ENCODE assay signal across 9 cellular contexts in the genomic region with DNA sequence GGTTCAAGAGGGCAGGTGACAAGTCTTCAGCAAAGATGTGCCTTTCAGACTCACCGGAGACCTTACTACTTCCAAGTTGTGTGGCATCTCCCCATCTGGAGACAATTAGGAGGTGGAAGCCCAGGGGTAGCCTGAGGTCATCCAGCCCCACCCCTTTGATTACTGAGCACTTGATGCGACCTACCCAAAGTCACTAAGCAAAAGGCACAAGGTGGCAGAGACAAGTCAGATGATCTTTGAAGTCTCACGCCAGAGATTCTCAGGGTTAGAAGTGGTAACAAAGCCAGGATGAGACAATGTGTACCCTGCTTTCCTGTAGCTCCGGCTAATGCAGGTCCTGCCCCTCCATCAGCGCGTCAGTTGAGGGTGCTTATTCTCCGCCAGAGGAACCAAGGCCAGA. TPM values are rescaled to one million over a fixed set of nuclear protein-coding genes. Genes with fewer than 3 reads are reported as not detected.
DNase-seq lines count a peak whose midpoint lies in the region; ATAC-seq and TF ChIP-seq lines count a peak whose summit lies in the region.
"Had no signal": no experiment of that assay in that cellular context is flagged by ENCODE, and none has a peak within 500 bp of the region (broad histone marks: within the 10 kb centered on the region; RNA-seq: fewer than 3 reads in every experiment).

No MANE protein-coding gene starts in this region.

- no peak overlapping the region for H3K4me3 ChIP-seq in CD4-positive, alpha-beta memory T cell (ENCODE audit: low read length in 2 of 2)
- H3K4me3 ChIP-seq in HUES64 (ENCODE audit: low read length) (peak overlapping the region; percentile 69), breast epithelium (peak overlapping the region in 2 of 3 donors; percentile 99), neuronal stem cell (ENCODE audit: low read length in 2 of 2) (no peak overlapping the region)

- H3K9me3 Mint-ChIP-seq in CD4-positive, alpha-beta memory T cell, result no peaks in the 10 kb centered on the region
- H3K9me3 Mint-ChIP-seq in nephron, result no peaks in the 10 kb centered on the region

- no peaks in the 10 kb centered on the region for H3K9me3 ChIP-seq in CD4-positive, alpha-beta memory T cell (ENCODE audit: control insufficient read depth in 1 of 2, low read length in 2 of 2)
- no peaks in the 10 kb centered on the region for H3K9me3 ChIP-seq in HUES64 (ENCODE audit: insufficient read depth, low read depth, low read length)
- no peaks in the 10 kb centered on the region for H3K9me3 ChIP-seq in breast epithelium
- no peaks in the 10 kb centered on the region for H3K9me3 ChIP-seq in neuronal stem cell (replicated peaks in 1 of 2; ENCODE audit: control insufficient read depth in 2 of 2, insufficient read depth in 1 of 2, low read depth in 1 of 2, low read length in 2 of 2)

- no peak overlapping the region for H3K18ac ChIP-seq in neuronal stem cell (ENCODE audit: low read length)

- H3K4me1 ChIP-seq in CD4-positive, alpha-beta memory T cell (ENCODE audit: insufficient read depth, low read length), result peaks cover 22% of the 10 kb centered on the region
- H3K4me1 ChIP-seq in HUES64 (ENCODE audit: insufficient read depth, low read length) (peaks cover 26% of the 10 kb centered on the region), breast epithelium (no peaks in the 10 kb centered on the region), neuronal stem cell (ENCODE audit: control insufficient read depth in 2 of 2, insufficient read depth in 1 of 2, low read depth in 1 of 2, low read length in 2 of 2) (peaks cover 7 to 8% of the 10 kb centered on the region in 2 donors)

- no peaks in the 10 kb centered on the region for H3K27me3 Mint-ChIP-seq in CD4-positive, alpha-beta memory T cell
- peaks cover 10% of the 10 kb centered on the region for H3K27me3 Mint-ChIP-seq in nephron (ENCODE audit: low read depth)

- no peak overlapping the region for H2AK5ac ChIP-seq in neuronal stem cell (ENCODE audit: low read depth, low read length)

- H2BK120ac ChIP-seq in neuronal stem cell (ENCODE audit: low read depth, low read length), result no peak overlapping the region

- H3K36me3 ChIP-seq in CD4-positive, alpha-beta memory T cell (ENCODE audit: insufficient read depth, low read length), result no peaks in the 10 kb centered on the region
- H3K36me3 ChIP-seq in HUES64 (ENCODE audit: insufficient read depth, low read length), result peaks cover 7% of the 10 kb centered on the region; the same call in 1 of the 2 replicates
- no peaks in the 10 kb centered on the region for H3K36me3 ChIP-seq in breast epithelium
- H3K36me3 ChIP-seq in neuronal stem cell (replicated peaks in 1 of 2; ENCODE audit: control insufficient read depth in 2 of 2, insufficient read depth in 2 of 2, low read length in 2 of 2), result peaks cover 0 to 10% of the 10 kb centered on the region in 2 donors
- H3K36me3 ChIP-seq: brain microvascular endothelial cell had no signal

- no peaks in the 10 kb centered on the region for H3K27me3 ChIP-seq in CD4-positive, alpha-beta memory T cell (ENCODE audit: insufficient read depth, low read length)
- no peaks in the 10 kb centered on the region for H3K27me3 ChIP-seq in HUES64 (ENCODE audit: insufficient read depth, low read length)
- no peaks in the 10 kb centered on the region for H3K27me3 ChIP-seq in breast epithelium
- H3K27me3 ChIP-seq in neuronal stem cell (ENCODE audit: control insufficient read depth in 3 of 3, insufficient read depth in 3 of 3, low read depth in 1 of 3, low read length in 3 of 3), result no peaks in the 10 kb centered on the region
- H3K27me3 ChIP-seq: brain microvascular endothelial cell had no signal

- no peak overlapping the region for H2BK12ac ChIP-seq in neuronal stem cell (ENCODE audit: low read length)

- WGBS in HUES64, result 69% methylated on average over 7 of the region's 7 CpGs
- WGBS in neuronal stem cell (ENCODE audit: extremely low coverage in 2 of 2, insufficient read length in 2 of 2, insufficient replicate concordance in 1 of 2), 2 donors, result no CpG with 5 or more reads among the region's 7 CpGs

- H2BK5ac ChIP-seq in neuronal stem cell (ENCODE audit: low read length), result no peak overlapping the region

- no peak for TF ChIP-seq POLR2A in breast epithelium (IDR thresholded peaks at IDR 0.05)

- peak overlapping the region in 6 of 8 donors; percentile 33 to 94 (median 92) for H3K4me3 Mint-ChIP-seq in CD4-positive, alpha-beta memory T cell
- peak overlapping the region; percentile 86 to 94 (median 91) for H3K4me3 Mint-ChIP-seq in nephron

- CTCF ChIA-PET in CD4-positive, alpha-beta memory T cell (lab: Charles Lee; ENCODE audit: partially characterized antibody), result interaction anchor here (0.9 to 1.3 kb wide), 5 partner anchors 12 to 424 kb away, joined by 3 to 6 read pairs (median 3); no protein-coding TSS in a partner anchor

- peak in 1 of 5 donors; percentile 42 for DNase-seq in CD4-positive, alpha-beta memory T cell
- no peak for DNase-seq in breast epithelium (ENCODE audit: low spot score in 2 of 2)
- no peak for DNase-seq in germinal center (ENCODE audit: low spot score)
- no peak for DNase-seq in AML-193 (lab: John Stamatoyannopoulos, UW)
- DNase-seq in neuronal stem cell (ENCODE audit: low spot score), result no peak

- no peak for ATAC-seq in GM18867 (IDR thresholded peaks at IDR 0.05; ENCODE audit: unreplicated experiment)

- TF ChIP-seq CTCF in breast epithelium (IDR thresholded peaks at IDR 0.05) (no peak), nephron (IDR thresholded peaks at IDR 0.05; ENCODE audit: unreplicated experiment in 3 of 3) (no peak)

- peak overlapping the region in 6 of 7 donors; percentile 36 to 96 (median 91) for H3K27ac Mint-ChIP-seq in CD4-positive, alpha-beta memory T cell
- peak overlapping the region in 2 of 3 experiments; percentile 81 to 84 for H3K27ac Mint-ChIP-seq in nephron

- no peak overlapping the region for H3K23ac ChIP-seq in neuronal stem cell (ENCODE audit: low read depth, low read length, poor library complexity)

- no peak overlapping the region for H3K4ac ChIP-seq in neuronal stem cell (ENCODE audit: low read length)

- no peak overlapping the region for H3K27ac ChIP-seq in CD4-positive, alpha-beta memory T cell (ENCODE audit: low read depth, low read length)
- H3K27ac ChIP-seq in HUES64 (ENCODE audit: low read depth, low read length), result no peak overlapping the region
- peak overlapping the region; percentile 34 to 92 for H3K27ac ChIP-seq in breast epithelium
- no peak overlapping the region for H3K27ac ChIP-seq in neuronal stem cell (replicated peaks; ENCODE audit: low read length)
- H3K27ac ChIP-seq: brain microvascular endothelial cell had no signal

- peaks cover 6% of the 10 kb centered on the region for H3K79me1 ChIP-seq in neuronal stem cell (ENCODE audit: low read depth, low read length)

- intact Hi-C loops in CD4-positive, alpha-beta memory T cell (cut with micrococcal nuclease), result loop anchor here (1.0 to 5.0 kb wide), 5 partner anchors 51 to 484 kb away; no protein-coding TSS in a partner anchor
- intact Hi-C loops in breast epithelium (cut with DNase I; ENCODE audit: low total_unique reads), result loop anchor here (5.0 kb wide), 1 partner anchor 391 kb away; no protein-coding TSS in a partner anchor

- H3K4me2 ChIP-seq in neuronal stem cell (ENCODE audit: insufficient read depth, low read length, poor library complexity, severe bottlenecking), result no peak overlapping the region

- POLR2A ChIA-PET in CD4-positive, alpha-beta memory T cell (lab: Charles Lee; ENCODE audit: partially characterized antibody), result interaction anchor here (1.0 kb wide), 1 partner anchor 12 kb away, joined by 5 read pairs; no protein-coding TSS in a partner anchor

- H3K9ac ChIP-seq in HUES64 (ENCODE audit: low read depth, low read length) (no peak overlapping the region), neuronal stem cell (ENCODE audit: low read depth, low read length, poor library complexity) (no peak overlapping the region)

- H3K4me1 Mint-ChIP-seq in CD4-positive, alpha-beta memory T cell, result peaks cover 25 to 64% (median 43%) of the 10 kb centered on the region in 4 donors
- peaks cover 44% of the 10 kb centered on the region for H3K4me1 Mint-ChIP-seq in nephron

- H3K14ac ChIP-seq in neuronal stem cell (ENCODE audit: low read length), result no peak overlapping the region

- peaks cover under 1 to 16% of the 10 kb centered on the region in 2 donors for H3K36me3 Mint-ChIP-seq in CD4-positive, alpha-beta memory T cell
- no peaks in the 10 kb centered on the region for H3K36me3 Mint-ChIP-seq in nephron (ENCODE audit: low read depth)

- no peak overlapping the region for H2AFZ ChIP-seq in neuronal stem cell (ENCODE audit: low read length)

- no peak overlapping the region for H4K8ac ChIP-seq in neuronal stem cell (ENCODE audit: low read depth, low read length)

- no peak overlapping the region for H4K91ac ChIP-seq in neuronal stem cell (ENCODE audit: low read depth, low read length, poor library complexity)

- no peak overlapping the region for H2BK15ac ChIP-seq in neuronal stem cell (ENCODE audit: low read length)

RNA-seq across cellular contexts. Expression of gene FOXN3, which starts 1.4 kb away (rescaled TPM):
- total RNA-seq in CD4-positive, alpha-beta memory T cell, result 100 to 1,000 TPM; 109 to 111 TPM
- 100 to 1,000 TPM in 1 of 2 donors, 10 to 100 TPM in 1; 92.6 to 103 TPM for polyA plus RNA-seq in CD4-positive, alpha-beta memory T cell
- 47.5 TPM for polyA plus RNA-seq in HUES64 (2013, experiment 1 of 2)
- polyA plus RNA-seq in HUES64 (2013, experiment 2 of 2), result 48.8 TPM
- 100 to 1,000 TPM in 1 of 3 donors, 10 to 100 TPM in 2; 70.7 to 180 (median 80.3) TPM for total RNA-seq in breast epithelium
- 21.1 TPM for polyA plus RNA-seq in neuronal stem cell (2013, experiment 1 of 2)
- polyA plus RNA-seq in neuronal stem cell (2013, experiment 2 of 2), result 21.5 TPM

Comparison
In these comparisons a context has a peak if more than half of its experiments do, and no peak if none do; other contexts are left out.
1. H3K27ac ChIP-seq: peak in breast epithelium (2 of 2); none in CD4-positive, alpha-beta memory T cell (single experiment), HUES64 (single experiment) and neuronal stem cell (single experiment).
2. H3K4me3 ChIP-seq: peak in HUES64 (single experiment) and breast epithelium (2 of 3); none in CD4-positive, alpha-beta memory T cell (0 of 2) and neuronal stem cell (0 of 2).